ENCODE assay signal across 1 cellular context in the genomic region with DNA sequence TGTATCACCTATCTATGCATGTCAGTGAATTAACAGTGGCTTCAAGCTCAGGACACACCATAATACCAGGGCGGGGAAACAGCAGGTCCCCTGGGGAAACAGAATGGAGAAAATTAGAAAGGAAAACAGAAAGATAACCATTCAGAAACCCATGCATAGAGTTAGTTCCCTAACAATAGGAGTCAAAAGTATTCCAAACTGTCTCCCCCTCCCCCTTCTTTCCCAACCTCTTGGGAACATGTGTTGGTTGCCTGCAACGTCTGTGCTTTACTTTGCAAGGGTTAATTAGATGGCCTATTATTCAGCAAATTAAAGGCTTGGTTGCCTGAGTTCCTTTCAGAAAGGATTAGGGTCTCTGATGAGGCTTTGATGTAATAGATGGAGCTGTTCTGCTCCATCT.
TF ChIP-seq lines count a peak whose summit lies in the region.

No MANE protein-coding gene starts in this region.

TF ChIP-seq in IMR-90, 13 proteins besides CTCF, POLR2A, EP300 and RAD21 (continued from another document):
- TF ChIP-seq, protein P1, sequence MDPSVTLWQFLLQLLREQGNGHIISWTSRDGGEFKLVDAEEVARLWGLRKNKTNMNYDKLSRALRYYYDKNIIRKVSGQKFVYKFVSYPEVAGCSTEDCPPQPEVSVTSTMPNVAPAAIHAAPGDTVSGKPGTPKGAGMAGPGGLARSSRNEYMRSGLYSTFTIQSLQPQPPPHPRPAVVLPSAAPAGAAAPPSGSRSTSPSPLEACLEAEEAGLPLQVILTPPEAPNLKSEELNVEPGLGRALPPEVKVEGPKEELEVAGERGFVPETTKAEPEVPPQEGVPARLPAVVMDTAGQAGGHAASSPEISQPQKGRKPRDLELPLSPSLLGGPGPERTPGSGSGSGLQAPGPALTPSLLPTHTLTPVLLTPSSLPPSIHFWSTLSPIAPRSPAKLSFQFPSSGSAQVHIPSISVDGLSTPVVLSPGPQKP (IDR thresholded peaks at IDR 0.05; ENCODE audit: borderline replicate concordance, low read depth, low read length), result no peak
- no peak for TF ChIP-seq NFE2L2 (IDR thresholded peaks at IDR 0.05; ENCODE audit: low read depth, low read length)
- TF ChIP-seq, protein P2, sequence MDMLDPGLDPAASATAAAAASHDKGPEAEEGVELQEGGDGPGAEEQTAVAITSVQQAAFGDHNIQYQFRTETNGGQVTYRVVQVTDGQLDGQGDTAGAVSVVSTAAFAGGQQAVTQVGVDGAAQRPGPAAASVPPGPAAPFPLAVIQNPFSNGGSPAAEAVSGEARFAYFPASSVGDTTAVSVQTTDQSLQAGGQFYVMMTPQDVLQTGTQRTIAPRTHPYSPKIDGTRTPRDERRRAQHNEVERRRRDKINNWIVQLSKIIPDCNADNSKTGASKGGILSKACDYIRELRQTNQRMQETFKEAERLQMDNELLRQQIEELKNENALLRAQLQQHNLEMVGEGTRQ (IDR thresholded peaks at IDR 0.05; ENCODE audit: low read depth, low read length), result no peak
- TF ChIP-seq RFX5 (IDR thresholded peaks at IDR 0.05; ENCODE audit: low read depth, low read length), result no peak
- TF ChIP-seq SMC3 (IDR thresholded peaks at IDR 0.05; ENCODE audit: low read depth, low read length), result no peak
- TF ChIP-seq FOS (IDR thresholded peaks at IDR 0.05; ENCODE audit: low read depth, low read length), result no peak
- TF ChIP-seq MXI1 (IDR thresholded peaks at IDR 0.05; ENCODE audit: borderline replicate concordance, low read depth, low read length), result no peak
- no peak for TF ChIP-seq MAZ (IDR thresholded peaks at IDR 0.05; ENCODE audit: borderline replicate concordance, low read depth, low read length)
- TF ChIP-seq CHD1 (IDR thresholded peaks at IDR 0.05; ENCODE audit: low read depth, low read length), result no peak
- TF ChIP-seq MAFK (IDR thresholded peaks at IDR 0.05; ENCODE audit: low read depth, low read length), result no peak
- no peak for TF ChIP-seq CEBPB (IDR thresholded peaks at IDR 0.05; ENCODE audit: low read depth, low read length)
- TF ChIP-seq RCOR1 (IDR thresholded peaks at IDR 0.05; ENCODE audit: insufficient replicate concordance, low read length), result no peak
